In the genomic region with DNA sequence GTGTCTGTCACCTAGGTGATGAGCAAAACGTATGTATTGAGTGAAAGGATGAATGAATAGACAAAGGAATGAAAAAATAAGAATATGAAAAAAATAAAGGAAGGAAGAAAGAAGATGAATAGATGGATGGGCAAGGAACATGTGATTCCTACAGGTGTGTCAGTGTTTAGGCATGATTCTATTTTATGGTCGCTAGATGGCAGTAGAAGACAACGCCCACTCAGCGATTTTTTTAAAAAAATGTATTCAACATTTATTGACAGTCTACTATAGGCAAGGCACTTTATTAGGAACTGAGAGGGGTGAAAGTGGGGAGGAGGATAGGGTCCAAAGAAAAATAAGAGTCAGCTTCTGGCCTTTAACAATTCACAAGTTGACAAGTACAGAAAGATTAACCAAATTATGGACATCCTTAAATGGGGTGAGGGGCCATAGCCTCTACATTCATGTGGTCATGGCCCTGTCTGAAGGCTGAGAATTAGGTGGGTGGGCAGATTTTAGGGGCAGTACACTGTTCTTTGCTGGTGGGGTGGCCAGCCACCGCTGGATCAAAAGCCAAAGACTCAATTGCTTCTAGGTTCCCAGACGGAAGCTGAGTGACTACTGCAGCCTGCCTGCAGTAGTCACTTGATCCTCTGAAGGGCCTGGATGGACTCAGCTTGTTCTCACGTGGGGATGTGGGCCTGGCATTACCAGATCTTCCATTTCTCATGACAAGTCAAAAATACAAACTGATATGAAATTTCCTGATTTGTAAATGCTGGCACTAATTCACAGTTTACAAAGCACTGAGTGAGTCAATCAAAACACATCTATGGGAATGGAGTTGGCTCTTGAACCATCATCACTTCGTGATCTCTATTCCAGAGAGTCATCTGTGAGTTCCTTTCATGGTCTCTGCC, we compare ENCODE assay signal across 9 cellular contexts.
DNase-seq lines count a peak whose midpoint lies in the region; ATAC-seq, FAIRE-seq and TF ChIP-seq lines count a peak whose summit lies in the region.
"Had no signal": no experiment of that assay in that cellular context is flagged by ENCODE, and none has a peak within 500 bp of the region (broad histone marks: within the 10 kb centered on the region; RNA-seq: fewer than 3 reads in every experiment).

No MANE protein-coding gene starts in this region.

- no peak for TF ChIP-seq POLR2A in H1 (IDR thresholded peaks at IDR 0.05; ENCODE audit: control extremely low read depth in 1 of 2, low read depth in 2 of 2, low read length in 2 of 2)

- H4K91ac ChIP-seq in H1 (replicated peaks; ENCODE audit: insufficient read length, low read length) = no peak overlapping the region

- CTCF ChIA-PET in CD4-positive, alpha-beta T cell (lab: Charles Lee) = interaction anchor here (0.6 to 1.9 kb wide), 5 partner anchors 15 to 1086 kb away, joined by 3 to 6 read pairs (median 3); no protein-coding TSS in a partner anchor
- CTCF ChIA-PET in H1 (lab: Charles Lee; ENCODE audit: partially characterized antibody) = interaction anchor here (0.6 to 9.0 kb wide), 43 partner anchors 8 to 1981 kb away, joined by 3 to 147 read pairs (median 3); a partner anchor contains a TSS

- no peak overlapping the region for H4K5ac ChIP-seq in H1 (ENCODE audit: insufficient read length, low read depth, low read length)

- no peak overlapping the region for H3K27ac Mint-ChIP-seq in CD4-positive, alpha-beta T cell

- no peak overlapping the region for H3K9ac ChIP-seq in H1 (replicated peaks in 1 of 4; ENCODE audit: extremely low read depth in 1 of 4, low read depth in 3 of 4, low read length in 3 of 4)

- H3K36me3 Mint-ChIP-seq in CD4-positive, alpha-beta T cell (ENCODE audit: low read depth) = no peaks in the 10 kb centered on the region

- peaks cover 37% of the 10 kb centered on the region for H3K4me1 Mint-ChIP-seq in CD4-positive, alpha-beta T cell (ENCODE audit: low read depth)

- H3K4me2 ChIP-seq in H1 (ENCODE audit: insufficient read depth in 1 of 2, low read depth in 2 of 2, low read length in 2 of 2) (no peak overlapping the region), osteoblast (ENCODE audit: insufficient read depth, low read length) (no peak overlapping the region)

- H3K9me3 Mint-ChIP-seq in CD4-positive, alpha-beta T cell = no peaks in the 10 kb centered on the region

- 37% methylated on average over 8 of the region's 8 CpGs; no CpG with 5 or more reads in 1 of the 2 experiments for WGBS in H1 (ENCODE audit: extremely low coverage in 1 of 2, insufficient coverage in 1 of 2, insufficient read length in 1 of 2, insufficient replicate concordance in 2 of 2, low coverage in 1 of 2, low lambda C conversion rate in 2 of 2, missing lambda C conversion rate in 1 of 2), 2 experiments

- no peak overlapping the region for H3K18ac ChIP-seq in H1 (ENCODE audit: extremely low read depth, low read length)

- no peak overlapping the region for H3K14ac ChIP-seq in H1 (ENCODE audit: insufficient read length)

- no peaks in the 10 kb centered on the region for H3K4me1 ChIP-seq in H1 (replicated peaks in 1 of 4; ENCODE audit: control insufficient read depth in 3 of 4, insufficient read depth in 4 of 4, low read length in 3 of 4)
- peaks cover 22% of the 10 kb centered on the region for H3K4me1 ChIP-seq in osteoblast (ENCODE audit: insufficient read depth, low read length)

- peak; percentile 79 to 83 for TF ChIP-seq RAD21 in H1 (IDR thresholded peaks at IDR 0.05 in 1 of 2, conservative IDR thresholded peaks at IDR 0.05 in 1 of 2; ENCODE audit: low read depth in 2 of 2, low read length in 2 of 2)

- peak; percentile 88 for TF ChIP-seq CTCF in CD4-positive, alpha-beta T cell (IDR thresholded peaks at IDR 0.05)
- TF ChIP-seq CTCF in H1 (IDR thresholded peaks at IDR 0.05; ENCODE audit: control extremely low read depth in 1 of 3, insufficient read depth in 1 of 3, low read depth in 1 of 3, low read length in 3 of 3) (peak in 2 of 3 experiments; percentile 51 to 60; a peak in 2 of 4 replicates), osteoblast (IDR thresholded peaks at IDR 0.05; ENCODE audit: extremely low read depth, low read depth, low read length) (peak; percentile 76)

- H2BK120ac ChIP-seq in H1 (replicated peaks; ENCODE audit: low read depth, low read length) = no peak overlapping the region

- H3K27me3 ChIP-seq in CD4-positive, alpha-beta T cell (ENCODE audit: control insufficient read depth, insufficient read depth, low read length) = no peaks in the 10 kb centered on the region
- no peaks in the 10 kb centered on the region for H3K27me3 ChIP-seq in H1 (replicated peaks in 1 of 4; ENCODE audit: control insufficient read depth in 3 of 4, extremely low read depth in 1 of 4, insufficient read depth in 3 of 4, low read length in 3 of 4)
- H3K27me3 ChIP-seq in osteoblast (ENCODE audit: insufficient read depth, low read length) = peaks cover 4% of the 10 kb centered on the region

- H2BK5ac ChIP-seq in H1 (ENCODE audit: low read depth, low read length) = no peak overlapping the region

- H3K23ac ChIP-seq in H1 (ENCODE audit: insufficient read length) = no peak overlapping the region

- no peak overlapping the region for H3K4ac ChIP-seq in H1 (replicated peaks; ENCODE audit: insufficient read length, low read depth, low read length)

- no peak overlapping the region for H2BK12ac ChIP-seq in H1 (ENCODE audit: low read depth, low read length)

- no peaks in the 10 kb centered on the region for H3K9me3 ChIP-seq in CD4-positive, alpha-beta T cell (ENCODE audit: control insufficient read depth, low read length)
- H3K9me3 ChIP-seq in H1 (ENCODE audit: insufficient read depth in 2 of 2, low read depth in 1 of 2, low read length in 1 of 2) = no peaks in the 10 kb centered on the region
- H3K9me3 ChIP-seq in osteoblast (ENCODE audit: low read depth, low read length) = no peaks in the 10 kb centered on the region

- intact Hi-C loops in CD4-positive, alpha-beta T cell (cut with DNase I, micrococcal nuclease) = loop anchor here (1.0 to 10.0 kb wide), 10 partner anchors 677 to 1999 kb away; a partner anchor contains a TSS

- H3K4me3 ChIP-seq in H1 (ENCODE audit: extremely low read depth in 1 of 4, insufficient read depth in 2 of 4, low read depth in 3 of 4, low read length in 4 of 4) (no peak overlapping the region), osteoblast (ENCODE audit: insufficient read depth, low read length) (no peak overlapping the region)
- H3K4me3 ChIP-seq: SK-N-MC had no signal

- no peaks in the 10 kb centered on the region; the same call in 1 of the 2 replicates for H3K23me2 ChIP-seq in H1 (ENCODE audit: low read depth, low read length)

- no peak overlapping the region for H4K8ac ChIP-seq in H1 (ENCODE audit: extremely low read depth, insufficient read depth, low read length)

- DNase-seq in CD4-positive, alpha-beta T cell = no peak
- no peak for DNase-seq in GM19239 (ENCODE audit: insufficient read length, low spot score)
- peak; percentile 48 for DNase-seq in NOMO-1 treated with DMSO at 0.1 percent for 48 hours (lab: John Stamatoyannopoulos, UW; ENCODE audit: unreplicated experiment)
- DNase-seq in H1 (ENCODE audit: low read depth in 1 of 2, low spot score in 2 of 2) = no peak
- no peak for DNase-seq in osteoblast (ENCODE audit: insufficient read length, low spot score, missing footprints)
- no peak for DNase-seq in ecto neural progenitor cell (ENCODE audit: low spot score)
- no peak for DNase-seq in activated CD8-positive, alpha-beta memory T cell treated with anti-CD3 and anti-CD28 coated beads, Interleukin-2, amount 50 U/mL, for 48 hours

- no peaks in the 10 kb centered on the region for H3K79me2 ChIP-seq in H1 (ENCODE audit: control insufficient read depth in 1 of 2, insufficient read depth in 2 of 2, low read length in 2 of 2)
- no peaks in the 10 kb centered on the region for H3K79me2 ChIP-seq in osteoblast (ENCODE audit: insufficient read depth, low read length)

- H2AFZ ChIP-seq in H1 (ENCODE audit: low read length) (no peak overlapping the region), osteoblast (ENCODE audit: low read length) (no peak overlapping the region)

- H3K79me1 ChIP-seq in H1 (ENCODE audit: low read depth, low read length) = no peaks in the 10 kb centered on the region

- H3K27me3 Mint-ChIP-seq in CD4-positive, alpha-beta T cell = no peaks in the 10 kb centered on the region

- H2BK20ac ChIP-seq in H1 (ENCODE audit: low read length) = no peak overlapping the region

- no peak overlapping the region for H3K27ac ChIP-seq in CD4-positive, alpha-beta T cell (ENCODE audit: low read depth, low read length)
- no peak overlapping the region for H3K27ac ChIP-seq in H1 (ENCODE audit: low read depth, low read length)
- no peak overlapping the region for H3K27ac ChIP-seq in osteoblast (ENCODE audit: low read depth, low read length)
- H3K27ac ChIP-seq: SK-N-MC had no signal

- peak; percentile 84 for FAIRE-seq in GM19239 (lab: Jason Lieb, UNC)
- FAIRE-seq in H1 (lab: Jason Lieb, UNC) = no peak

- H3K4me3 Mint-ChIP-seq in CD4-positive, alpha-beta T cell = no peak overlapping the region

- POLR2A ChIA-PET in CD4-positive, alpha-beta T cell (lab: Charles Lee) = interaction anchor here (1.0 to 1.5 kb wide), 4 partner anchors 36 to 1081 kb away, joined by 3 to 4 read pairs (median 4); a partner anchor contains a TSS
- POLR2A ChIA-PET in H1 (lab: Charles Lee; ENCODE audit: partially characterized antibody) = no interaction called here

- H3K36me3 ChIP-seq in H1 (ENCODE audit: control insufficient read depth in 2 of 4, insufficient read depth in 4 of 4, low read length in 3 of 4) (no peaks in the 10 kb centered on the region), osteoblast (ENCODE audit: insufficient read depth, low read length) (no peaks in the 10 kb centered on the region)

- peak; percentile 31 for ATAC-seq in CD4-positive, alpha-beta T cell (ENCODE audit: poor library complexity)
- no peak for ATAC-seq in HG03469 (IDR thresholded peaks at IDR 0.05; ENCODE audit: unreplicated experiment)

- H2BK15ac ChIP-seq in H1 (ENCODE audit: low read length) = no peak overlapping the region

- H3K56ac ChIP-seq in H1 (replicated peaks; ENCODE audit: insufficient read length, low read depth, low read length) = no peak overlapping the region

- H4K20me1 ChIP-seq in H1 (replicated peaks in 1 of 2; ENCODE audit: control insufficient read depth in 1 of 2, insufficient read depth in 2 of 2, low read length in 2 of 2) = no peaks in the 10 kb centered on the region
- no peaks in the 10 kb centered on the region for H4K20me1 ChIP-seq in osteoblast (ENCODE audit: insufficient read depth, low read length)

- H2AK5ac ChIP-seq in H1 (ENCODE audit: low read depth, low read length) = no peak overlapping the region

- TF ChIP-seq EP300 in H1 (IDR thresholded peaks at IDR 0.05; ENCODE audit: borderline replicate concordance in 1 of 2, low read depth in 2 of 2, low read length in 2 of 2) = no peak

TF ChIP-seq in H1, 55 proteins besides CTCF, POLR2A, EP300 and RAD21 (continues in another document):
- TF ChIP-seq MAFK (IDR thresholded peaks at IDR 0.05; ENCODE audit: low read depth, low read length) = peak; percentile 76
- no peak for TF ChIP-seq SP2 (IDR thresholded peaks at IDR 0.05; ENCODE audit: low read length)
- 0 out of 2 replicates have a peak, but pooled peaks have one; percentile 48 for TF ChIP-seq EGR1 (IDR thresholded peaks at IDR 0.05; ENCODE audit: borderline replicate concordance, low read depth, low read length)
